ENCODE assay signal across 29 cellular contexts in genomic region chr10:130993612-130994011, GRCh38.
"Had no signal": no experiment of that assay in that cellular context is flagged by ENCODE, and none has a peak within 500 bp of the region (broad histone marks: within the 10 kb centered on the region; RNA-seq: fewer than 3 reads in every experiment).

No MANE protein-coding gene starts in this region.

- H3K36me3 Mint-ChIP-seq: activated naive CD4-positive, alpha-beta T cell treated with anti-CD3 and anti-CD28 coated beads, Interleukin-2, amount 50 U/mL, for 24 hours; activated naive CD8-positive, alpha-beta T cell treated with anti-CD3 and anti-CD28 coated beads for 36 hours had no signal

- H3K9me3 Mint-ChIP-seq: activated naive CD4-positive, alpha-beta T cell treated with anti-CD3 and anti-CD28 coated beads, Interleukin-2, amount 50 U/mL, for 24 hours; activated T-helper 1 cell treated with anti-CD3 and anti-CD28 coated beads, Interleukin-12 subunit alpha, Interleukin-12 subunit beta, Interleukin-2, Interleukin-4 antibody, amounts not matched to agents 30 ng/mL and 10 ng/mL and 1 ng/mL, durations not matched to agents 14 hours and 24 hours and 36 hours; activated T-helper 2 cell treated with anti-CD3 and anti-CD28 coated beads, Interferon-gamma antibody, Interleukin-2, Interleukin-4, amounts not matched to agents 10 μg/mL and 5 μg/mL and 100 μg/mL, durations not matched to agents 14 hours and 24 hours and 36 hours had no signal

- ATAC-seq: activated naive CD8-positive, alpha-beta T cell treated with anti-CD3 and anti-CD28 coated beads, Interleukin-2, amount 50 U/mL, for 24 hours; body of pancreas; gastroesophageal sphincter had no signal

- H3K27ac Mint-ChIP-seq: activated naive CD4-positive, alpha-beta T cell treated with anti-CD3 and anti-CD28 coated beads for 36 hours; activated naive CD4-positive, alpha-beta T cell treated with anti-CD3 and anti-CD28 coated beads, Interleukin-2, amount 50 U/mL, for 24 hours; activated naive CD8-positive, alpha-beta T cell treated with anti-CD3 and anti-CD28 coated beads for 36 hours; activated naive CD8-positive, alpha-beta T cell treated with anti-CD3 and anti-CD28 coated beads, Interleukin-2, amount 50 U/mL, for 24 hours; activated T-helper 1 cell treated with anti-CD3 and anti-CD28 coated beads, Interleukin-12 subunit alpha, Interleukin-12 subunit beta, Interleukin-2, Interleukin-4 antibody, amounts not matched to agents 30 ng/mL and 10 ng/mL and 1 ng/mL, durations not matched to agents 14 hours and 24 hours and 36 hours; activated T-helper 2 cell treated with anti-CD3 and anti-CD28 coated beads, Interferon-gamma antibody, Interleukin-2, Interleukin-4, amounts not matched to agents 10 μg/mL and 5 μg/mL and 100 μg/mL, durations not matched to agents 14 hours and 24 hours and 36 hours had no signal

- H3K4me1 Mint-ChIP-seq: activated naive CD4-positive, alpha-beta T cell treated with anti-CD3 and anti-CD28 coated beads, Interleukin-2, amount 50 U/mL, for 24 hours; activated naive CD8-positive, alpha-beta T cell treated with anti-CD3 and anti-CD28 coated beads for 36 hours; activated naive CD8-positive, alpha-beta T cell treated with anti-CD3 and anti-CD28 coated beads, Interleukin-2, amount 50 U/mL, for 24 hours had no signal

- H3K4me1 ChIP-seq: adrenal gland, body of pancreas, colonic mucosa, gastroesophageal sphincter had no signal

- H3K9me3 ChIP-seq: adrenal gland, body of pancreas, colonic mucosa, esophagus squamous epithelium, gastroesophageal sphincter had no signal

- H3K36me3 ChIP-seq: adrenal gland, colonic mucosa, esophagus squamous epithelium, gastroesophageal sphincter had no signal

- DNase-seq: activated CD4-positive, alpha-beta T cell treated with anti-CD3 and anti-CD28 coated beads for 4 hours; activated CD4-positive, alpha-beta T cell treated with anti-CD3 and anti-CD28 coated beads, Interleukin-2, amount 50 U/mL, for 1 hour; activated CD4-positive, alpha-beta T cell treated with anti-CD3 and anti-CD28 coated beads, Interleukin-2, amount 50 U/mL, for 48 hours; activated CD4-positive, CD25-positive, alpha-beta regulatory T cell; activated CD4-positive, CD25-positive, alpha-beta regulatory T cell treated with anti-CD3 and anti-CD28 coated beads, Interleukin-2, amount 50 U/mL, for 72 hours; activated effector memory CD4-positive, alpha-beta T cell treated with anti-CD3 and anti-CD28 coated beads, Interleukin-2, amount 50 U/mL, for 16 hours; activated naive CD4-positive, alpha-beta T cell treated with anti-CD3 and anti-CD28 coated beads for 36 hours; activated naive CD8-positive, alpha-beta T cell treated with anti-CD3 and anti-CD28 coated beads for 36 hours; activated naive CD8-positive, alpha-beta T cell treated with anti-CD3 and anti-CD28 coated beads, Interleukin-2, amount 50 U/mL, for 24 hours; activated T-cell treated with anti-CD3 and anti-CD28 coated beads, Interleukin-2, amount 50 U/mL, for 1 hour; activated T-cell treated with anti-CD3 and anti-CD28 coated beads, Interleukin-2, amount 50 U/mL, for 48 hours; amygdala; aorta; central memory CD4-positive, alpha-beta T cell; cerebellar nuclear complex; colonic mucosa; effector CD8-positive, alpha-beta T cell; esophagus squamous epithelium; foreskin melanocyte; T-helper 2 cell had no signal

- H3K27me3 Mint-ChIP-seq: activated naive CD4-positive, alpha-beta T cell treated with anti-CD3 and anti-CD28 coated beads, Interleukin-2, amount 50 U/mL, for 24 hours; activated naive CD8-positive, alpha-beta T cell treated with anti-CD3 and anti-CD28 coated beads for 36 hours; activated naive CD8-positive, alpha-beta T cell treated with anti-CD3 and anti-CD28 coated beads, Interleukin-2, amount 50 U/mL, for 24 hours had no signal

- H3K27me3 ChIP-seq: adrenal gland, body of pancreas, colonic mucosa had no signal

- H3K4me3 ChIP-seq: adrenal gland, body of pancreas, colonic mucosa, esophagus squamous epithelium, gastroesophageal sphincter had no signal

- FAIRE-seq: endometrium, endothelial cell of umbilical vein had no signal

- H3K4me3 Mint-ChIP-seq: activated naive CD4-positive, alpha-beta T cell treated with anti-CD3 and anti-CD28 coated beads for 36 hours; activated naive CD4-positive, alpha-beta T cell treated with anti-CD3 and anti-CD28 coated beads, Interleukin-2, amount 50 U/mL, for 24 hours; activated naive CD8-positive, alpha-beta T cell treated with anti-CD3 and anti-CD28 coated beads for 36 hours; activated naive CD8-positive, alpha-beta T cell treated with anti-CD3 and anti-CD28 coated beads, Interleukin-2, amount 50 U/mL, for 24 hours; activated T-helper 1 cell treated with anti-CD3 and anti-CD28 coated beads, Interleukin-12 subunit alpha, Interleukin-12 subunit beta, Interleukin-2, Interleukin-4 antibody, amounts not matched to agents 30 ng/mL and 10 ng/mL and 1 ng/mL, durations not matched to agents 14 hours and 24 hours and 36 hours had no signal

- H3K27ac ChIP-seq: adrenal gland, body of pancreas, colonic mucosa, epithelial cell of prostate, esophagus squamous epithelium, gastroesophageal sphincter had no signal
